Comparison of ENCODE assay signal across 13 cellular contexts in genomic region chr17:49498037-49498615, GRCh38. TPM values are rescaled to one million over a fixed set of nuclear protein-coding genes. Genes with fewer than 3 reads are reported as not detected.
DNase-seq lines count a peak whose midpoint lies in the region; ATAC-seq and TF ChIP-seq lines count a peak whose summit lies in the region.
"Had no signal": no experiment of that assay in that cellular context is flagged by ENCODE, and none has a peak within 500 bp of the region (broad histone marks: within the 10 kb centered on the region; RNA-seq: fewer than 3 reads in every experiment).

No MANE protein-coding gene starts in this region.

- no peaks in the 10 kb centered on the region for H3K36me3 ChIP-seq in sigmoid colon

- TF ChIP-seq POLR2A in sigmoid colon (IDR thresholded peaks at IDR 0.05), result no peak

- H3K4me3 ChIP-seq in sigmoid colon, result peak overlapping the region in 3 of 4 donors; percentile 46 to 58 (median 55)

- intact Hi-C loops in sigmoid colon (cut with DNase I), result loop anchor here (5.0 to 10.0 kb wide), 2 partner anchors 81 to 197 kb away; no protein-coding TSS in a partner anchor

- TF ChIP-seq CTCF in foreskin keratinocyte (conservative IDR thresholded peaks at IDR 0.05) (peak; percentile 21), sigmoid colon (IDR thresholded peaks at IDR 0.05) (no peak)

- TF ChIP-seq EP300 in sigmoid colon (IDR thresholded peaks at IDR 0.05), result no peak

- no peak for ATAC-seq in foreskin keratinocyte
- ATAC-seq: activated CD8-positive, alpha-beta memory T cell treated with anti-CD3 and anti-CD28 coated beads, Interleukin-2, amount 10 ng/mL, durations not matched to agents 7 days and 5 days had no signal

- H3K27ac ChIP-seq in foreskin keratinocyte (no peak overlapping the region), sigmoid colon (peak overlapping the region in 2 of 4 donors; percentile 45 to 68)

- WGBS in sigmoid colon, 2 donors, result 24 to 26% methylated on average over 12 of the region's 12 CpGs

- H3K27me3 ChIP-seq in foreskin keratinocyte (peaks cover 48% of the 10 kb centered on the region), sigmoid colon (peaks cover 2 to 28% (median 8%) of the 10 kb centered on the region in 3 donors)
- H3K27me3 ChIP-seq: testis had no signal

- peaks cover 6% of the 10 kb centered on the region for H3K4me1 ChIP-seq in foreskin keratinocyte
- peaks cover 4 to 38% (median 37%) of the 10 kb centered on the region in 4 donors for H3K4me1 ChIP-seq in sigmoid colon

- no peaks in the 10 kb centered on the region for H3K9me3 ChIP-seq in sigmoid colon
- H3K9me3 ChIP-seq: testis had no signal

- peak; percentile 21 for DNase-seq in NCI-H2227 (lab: John Stamatoyannopoulos, UW; ENCODE audit: unreplicated experiment)
- no peak for DNase-seq in NCI-H2227 treated with DMSO at 0.1 percent for 48 hours (lab: John Stamatoyannopoulos, UW)
- peak; percentile 54 for DNase-seq in NCI-H82 (lab: John Stamatoyannopoulos, UW)
- no peak for DNase-seq in foreskin keratinocyte
- DNase-seq in sigmoid colon, result no peak
- no peak for DNase-seq in hippocampal formation (lab: John Stamatoyannopoulos, UW)
- DNase-seq in T-helper 2 cell, result no peak
- no peak for DNase-seq in stimulated activated CD4-positive, alpha-beta T cell treated with anti-CD3 and anti-CD28 coated beads, Interleukin-2, amount 100 ng/mL, for 48 hours
- DNase-seq: activated CD8-positive, alpha-beta memory T cell treated with anti-CD3 and anti-CD28 coated beads, Interleukin-2, amount 10 ng/mL, durations not matched to agents 7 days and 5 days; effector CD4-positive, alpha-beta T cell; NCI-H1048 had no signal

RNA-seq across cellular contexts. Expression of gene NGFR, which starts 3.0 kb away (rescaled TPM):
- 0.95 and 2.7 TPM in 2 replicates for total RNA-seq in foreskin keratinocyte
- polyA plus RNA-seq in foreskin keratinocyte, result 0.83 and 2.9 TPM in 2 replicates
- 10 to 100 TPM in 3 of 4 donors, 1 to 10 TPM in 1; 6.9 to 15.2 (median 12.6) TPM for total RNA-seq in sigmoid colon
- polyA plus RNA-seq in sigmoid colon, result 1 to 10 TPM in 1 of 3 donors, under 1 TPM in 2; 0.46 to 6.8 (median 0.60) TPM
- polyA plus RNA-seq: AG04450 had no signal

Comparison
In these comparisons a context has a peak if more than half of its experiments do, and no peak if none do; other contexts are left out.
1. DNase-seq: peak in NCI-H2227 (single experiment) and NCI-H82 (single experiment); none in NCI-H2227 treated with DMSO at 0.1 percent for 48 hours (single experiment), foreskin keratinocyte (0 of 2), sigmoid colon (single experiment), hippocampal formation (0 of 2), T-helper 2 cell (0 of 5) and stimulated activated CD4-positive, alpha-beta T cell treated with anti-CD3 and anti-CD28 coated beads, Interleukin-2, amount 100 ng/mL, for 48 hours (0 of 2).